ENCODE assay signal across 30 cellular contexts in the genomic region with DNA sequence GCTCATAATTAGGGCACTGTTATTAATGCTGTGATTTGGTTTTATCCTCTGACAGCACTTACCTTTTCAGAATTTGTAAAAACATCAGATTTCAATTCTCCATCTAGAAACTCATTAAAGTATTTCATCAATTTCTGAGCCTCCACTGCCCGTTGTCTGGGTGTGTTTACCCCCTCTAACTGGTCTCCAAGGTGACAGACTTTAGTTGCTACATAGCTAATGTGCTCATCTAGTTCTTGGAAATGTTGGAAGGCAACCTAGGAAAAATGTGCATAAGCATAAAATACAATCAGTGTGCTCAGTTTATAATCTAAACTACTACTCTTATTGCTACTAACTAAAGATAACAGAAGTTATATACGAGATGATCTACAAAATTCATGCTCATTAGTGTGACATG. TPM values are rescaled to one million over a fixed set of nuclear protein-coding genes. Genes with fewer than 3 reads are reported as not detected.
A peak's percentile ranks its signal among the peaks of the same experiment; 100 is the strongest.
DNase-seq lines count a peak whose midpoint lies in the region; ATAC-seq, FAIRE-seq and TF ChIP-seq lines count a peak whose summit lies in the region.
"Had no signal": no experiment of that assay in that cellular context is flagged by ENCODE, and none has a peak within 500 bp of the region (broad histone marks: within the 10 kb centered on the region; RNA-seq: fewer than 3 reads in every experiment).

No MANE protein-coding gene starts in this region.

- H3K4ac ChIP-seq in mesendoderm (ENCODE audit: low read depth, low read length), result no peak overlapping the region

- H3K79me2 ChIP-seq in astrocyte (ENCODE audit: insufficient read depth, low read length) (peaks cover 27% of the 10 kb centered on the region), mesendoderm (ENCODE audit: control insufficient read depth, insufficient read depth, low read length) (no peaks in the 10 kb centered on the region)

- intact Hi-C loops in CD4-positive, alpha-beta T cell (cut with DNase I, micrococcal nuclease), result no loop called here

- H3K23ac ChIP-seq in mesendoderm (ENCODE audit: low read length), result no peak overlapping the region

- H3K56ac ChIP-seq in mesendoderm (ENCODE audit: low read length), result no peak overlapping the region

- H3K36me3 ChIP-seq in astrocyte (ENCODE audit: insufficient read depth, low read length) (no peaks in the 10 kb centered on the region), mesendoderm (ENCODE audit: control insufficient read depth, insufficient read depth, low read length) (no peaks in the 10 kb centered on the region)

- H2BK15ac ChIP-seq in mesendoderm (replicated peaks; ENCODE audit: low read depth), result no peak overlapping the region

- TF ChIP-seq CTCF in astrocyte (IDR thresholded peaks at IDR 0.05; ENCODE audit: insufficient read depth, low read depth, low read length) (no peak), fibroblast of mammary gland (conservative IDR thresholded peaks at IDR 0.05; ENCODE audit: control insufficient read depth, insufficient read depth, low read depth, low read length) (no peak)
- TF ChIP-seq CTCF in CD4-positive, alpha-beta T cell (IDR thresholded peaks at IDR 0.05), result no peak

- no peak overlapping the region for H3K4me2 ChIP-seq in astrocyte (ENCODE audit: low read length)
- H3K4me2 ChIP-seq in mesendoderm (ENCODE audit: low read length), result no peak overlapping the region
- H3K4me2 ChIP-seq: SK-N-SH had no signal

- no peaks in the 10 kb centered on the region for H3K4me1 Mint-ChIP-seq in astrocyte (ENCODE audit: low read depth, unreplicated experiment)
- H3K4me1 Mint-ChIP-seq in CD4-positive, alpha-beta T cell (ENCODE audit: low read depth), result peaks cover 5% of the 10 kb centered on the region
- H3K4me1 Mint-ChIP-seq in natural killer cell treated with Interleukin-12 subunit alpha and Interleukin-12 subunit beta and Interleukin-15 and Interleukin-18, amount 100 ng/mL, for 72 hours (ENCODE audit: low read depth in 2 of 2), result no peaks in the 10 kb centered on the region
- H3K4me1 Mint-ChIP-seq: activated CD4-positive, alpha-beta memory T cell treated with anti-CD3 and anti-CD28 coated beads, Interleukin-2, amount 10 ng/mL, durations not matched to agents 7 days and 5 days; activated naive CD4-positive, alpha-beta T cell treated with anti-CD3 and anti-CD28 coated beads, Interleukin-2, amount 50 U/mL, for 24 hours; naive thymus-derived CD4-positive, alpha-beta T cell; stimulated activated naive CD8-positive, alpha-beta T cell treated with anti-CD3 and anti-CD28 coated beads, Interleukin-15, amount 100 ng/mL, for 72 hours had no signal

- H3K36me3 Mint-ChIP-seq in astrocyte (ENCODE audit: low read depth, unreplicated experiment), result no peaks in the 10 kb centered on the region
- H3K36me3 Mint-ChIP-seq in CD4-positive, alpha-beta T cell (ENCODE audit: low read depth), result peaks cover 73% of the 10 kb centered on the region
- no peaks in the 10 kb centered on the region for H3K36me3 Mint-ChIP-seq in natural killer cell treated with Interleukin-12 subunit alpha and Interleukin-12 subunit beta and Interleukin-15 and Interleukin-18, amount 100 ng/mL, for 72 hours
- H3K36me3 Mint-ChIP-seq: activated naive CD4-positive, alpha-beta T cell treated with anti-CD3 and anti-CD28 coated beads, Interleukin-2, amount 50 U/mL, for 24 hours had no signal

- H2AK5ac ChIP-seq in mesendoderm (ENCODE audit: low read length), result no peak overlapping the region

- no peak for ATAC-seq in CD4-positive, alpha-beta T cell (ENCODE audit: poor library complexity)
- ATAC-seq in natural killer cell treated with Interleukin-12 subunit alpha and Interleukin-12 subunit beta and Interleukin-15 and Interleukin-18, amount 100 ng/mL, for 72 hours, result no peak
- ATAC-seq: HepG2; naive thymus-derived CD4-positive, alpha-beta T cell; stimulated activated naive CD8-positive, alpha-beta T cell treated with anti-CD3 and anti-CD28 coated beads, Interleukin-15, amount 100 ng/mL, for 72 hours; T-helper 17 cell had no signal

- H3K27me3 Mint-ChIP-seq in astrocyte (ENCODE audit: low read depth, unreplicated experiment), result no peaks in the 10 kb centered on the region
- no peaks in the 10 kb centered on the region for H3K27me3 Mint-ChIP-seq in CD4-positive, alpha-beta T cell
- H3K27me3 Mint-ChIP-seq in natural killer cell treated with Interleukin-12 subunit alpha and Interleukin-12 subunit beta and Interleukin-15 and Interleukin-18, amount 100 ng/mL, for 72 hours, result no peaks in the 10 kb centered on the region
- H3K27me3 Mint-ChIP-seq: activated CD4-positive, alpha-beta memory T cell treated with anti-CD3 and anti-CD28 coated beads, Interleukin-2, amount 10 ng/mL, durations not matched to agents 7 days and 5 days; activated naive CD4-positive, alpha-beta T cell treated with anti-CD3 and anti-CD28 coated beads, Interleukin-2, amount 50 U/mL, for 24 hours; naive thymus-derived CD4-positive, alpha-beta T cell; stimulated activated naive CD8-positive, alpha-beta T cell treated with anti-CD3 and anti-CD28 coated beads, Interleukin-15, amount 100 ng/mL, for 72 hours; T-helper 17 cell had no signal

- H3K9me3 ChIP-seq in astrocyte (ENCODE audit: insufficient read depth, low read depth, low read length), result no peaks in the 10 kb centered on the region
- no peaks in the 10 kb centered on the region for H3K9me3 ChIP-seq in CD4-positive, alpha-beta T cell (ENCODE audit: control insufficient read depth, low read length)
- H3K9me3 ChIP-seq: left ventricle myocardium inferior, SK-N-SH, tibial artery had no signal

- no CpG with 5 or more reads among the region's 2 CpGs for whole genome bisulfite sequencing in mesendoderm (ENCODE audit: extremely low coverage, insufficient coverage, low lambda C conversion rate)

- H3K9me3 Mint-ChIP-seq in astrocyte (ENCODE audit: unreplicated experiment), result no peaks in the 10 kb centered on the region
- H3K9me3 Mint-ChIP-seq in CD4-positive, alpha-beta T cell, result no peaks in the 10 kb centered on the region
- no peaks in the 10 kb centered on the region for H3K9me3 Mint-ChIP-seq in natural killer cell treated with Interleukin-12 subunit alpha and Interleukin-12 subunit beta and Interleukin-15 and Interleukin-18, amount 100 ng/mL, for 72 hours
- H3K9me3 Mint-ChIP-seq: activated CD4-positive, alpha-beta memory T cell treated with anti-CD3 and anti-CD28 coated beads, Interleukin-2, amount 10 ng/mL, durations not matched to agents 7 days and 5 days; activated naive CD4-positive, alpha-beta T cell treated with anti-CD3 and anti-CD28 coated beads, Interleukin-2, amount 50 U/mL, for 24 hours; naive thymus-derived CD4-positive, alpha-beta T cell; stimulated activated naive CD8-positive, alpha-beta T cell treated with anti-CD3 and anti-CD28 coated beads, Interleukin-15, amount 100 ng/mL, for 72 hours had no signal

- H3K27me3 ChIP-seq in astrocyte (ENCODE audit: insufficient read depth, low read length) (no peaks in the 10 kb centered on the region), mesendoderm (ENCODE audit: insufficient read depth, low read length, poor library complexity) (no peaks in the 10 kb centered on the region)
- no peaks in the 10 kb centered on the region for H3K27me3 ChIP-seq in CD4-positive, alpha-beta T cell (ENCODE audit: control insufficient read depth, insufficient read depth, low read length)
- H3K27me3 ChIP-seq: tibial artery had no signal

- H3K27ac ChIP-seq in astrocyte (ENCODE audit: low read depth, low read length), result no peak overlapping the region
- H3K27ac ChIP-seq in mesendoderm (ENCODE audit: low read depth, low read length), result no peak overlapping the region
- no peak overlapping the region for H3K27ac ChIP-seq in CD4-positive, alpha-beta T cell (ENCODE audit: low read depth, low read length)
- H3K27ac ChIP-seq: epithelial cell of prostate, left ventricle myocardium inferior, tibial artery had no signal

- H2AFZ ChIP-seq in astrocyte (ENCODE audit: low read depth, low read length), result no peak overlapping the region

- peak; percentile 11 for DNase-seq in GM03348 (ENCODE audit: low spot score)
- DNase-seq in astrocyte (ENCODE audit: low read depth), result peak; percentile 27
- DNase-seq in fibroblast of mammary gland (ENCODE audit: low read depth), result peak; percentile 17
- DNase-seq in renal cortical epithelial cell (ENCODE audit: low read depth), result peak; percentile 26
- DNase-seq in NCI-H69 (lab: John Stamatoyannopoulos, UW), result no peak
- no peak for DNase-seq in mesendoderm
- DNase-seq in CD4-positive, alpha-beta T cell, result no peak
- no peak for DNase-seq in natural killer cell treated with Interleukin-12 subunit alpha and Interleukin-12 subunit beta and Interleukin-15 and Interleukin-18, amount 100 ng/mL, for 72 hours (ENCODE audit: low spot score)
- DNase-seq: activated CD4-positive, alpha-beta memory T cell treated with anti-CD3 and anti-CD28 coated beads, Interleukin-2, amount 10 ng/mL, durations not matched to agents 7 days and 5 days; activated CD4-positive, alpha-beta T cell treated with anti-CD3 and anti-CD28 coated beads for 1 hour; activated CD8-positive, alpha-beta memory T cell treated with anti-CD3 and anti-CD28 coated beads, Interleukin-2, amount 50 U/mL, for 48 hours; aorta; cerebellar nuclear complex; GOT3; hypothalamus; left ventricle myocardium inferior; midbrain; naive thymus-derived CD4-positive, alpha-beta T cell; NCI-H510A; occipital lobe; SK-N-SH; stimulated activated CD8-positive, alpha-beta memory T cell treated with anti-CD3 and anti-CD28 coated beads, Interleukin-4, amount 100 ng/mL, for 48 hours; stimulated activated naive CD8-positive, alpha-beta T cell treated with anti-CD3 and anti-CD28 coated beads, Interleukin-15, amount 100 ng/mL, for 72 hours; T-helper 17 cell; tibial artery had no signal

- H3K4me3 ChIP-seq in astrocyte (ENCODE audit: insufficient read depth, low read depth, low read length) (no peak overlapping the region), fibroblast of mammary gland (ENCODE audit: control insufficient read depth, low read depth, low read length) (no peak overlapping the region), mesendoderm (ENCODE audit: low read length) (no peak overlapping the region)
- H3K4me3 ChIP-seq: left ventricle myocardium inferior, skin epidermis, tibial artery had no signal

- no peak overlapping the region for H4K5ac ChIP-seq in mesendoderm (ENCODE audit: low read length)

- H3K4me1 ChIP-seq in astrocyte (ENCODE audit: insufficient read depth, low read length) (no peaks in the 10 kb centered on the region), mesendoderm (ENCODE audit: control insufficient read depth, low read depth, low read length) (no peaks in the 10 kb centered on the region)
- H3K4me1 ChIP-seq: left ventricle myocardium inferior, tibial artery had no signal

- no peaks in the 10 kb centered on the region for H3K79me1 ChIP-seq in mesendoderm (ENCODE audit: low read length)

- POLR2A ChIA-PET in CD4-positive, alpha-beta T cell (lab: Charles Lee), result interaction anchor here (1.0 to 1.1 kb wide), 2 partner anchors 24 to 25 kb away, joined by 3 to 5 read pairs; partner anchors contain the start of genes AP5M1 and EXOC5

- H3K9ac ChIP-seq in astrocyte (ENCODE audit: low read length) (no peak overlapping the region), mesendoderm (ENCODE audit: low read length) (no peak overlapping the region)
- H3K9ac ChIP-seq: SK-N-SH had no signal

- H3K4me3 Mint-ChIP-seq in astrocyte (ENCODE audit: unreplicated experiment), result no peak overlapping the region
- no peak overlapping the region for H3K4me3 Mint-ChIP-seq in CD4-positive, alpha-beta T cell
- no peak overlapping the region for H3K4me3 Mint-ChIP-seq in natural killer cell treated with Interleukin-12 subunit alpha and Interleukin-12 subunit beta and Interleukin-15 and Interleukin-18, amount 100 ng/mL, for 72 hours
- H3K4me3 Mint-ChIP-seq: activated CD4-positive, alpha-beta memory T cell treated with anti-CD3 and anti-CD28 coated beads, Interleukin-2, amount 10 ng/mL, durations not matched to agents 7 days and 5 days; activated naive CD4-positive, alpha-beta T cell treated with anti-CD3 and anti-CD28 coated beads, Interleukin-2, amount 50 U/mL, for 24 hours; naive thymus-derived CD4-positive, alpha-beta T cell; stimulated activated naive CD8-positive, alpha-beta T cell treated with anti-CD3 and anti-CD28 coated beads, Interleukin-15, amount 100 ng/mL, for 72 hours; T-helper 17 cell had no signal

- CTCF ChIA-PET in CD4-positive, alpha-beta T cell (lab: Charles Lee), result no interaction called here

- no peak overlapping the region for H2BK120ac ChIP-seq in mesendoderm (ENCODE audit: low read depth, low read length)

- no peak for FAIRE-seq in astrocyte (lab: Jason Lieb, UNC)
- FAIRE-seq: GM12891, HepG2 had no signal

- H2BK5ac ChIP-seq in mesendoderm (ENCODE audit: low read length), result no peak overlapping the region

- no peak overlapping the region for H4K8ac ChIP-seq in mesendoderm (ENCODE audit: low read depth, low read length)

- peak overlapping the region; percentile 66 for H3K27ac Mint-ChIP-seq in astrocyte (ENCODE audit: unreplicated experiment)
- no peak overlapping the region for H3K27ac Mint-ChIP-seq in CD4-positive, alpha-beta T cell
- no peak overlapping the region for H3K27ac Mint-ChIP-seq in natural killer cell treated with Interleukin-12 subunit alpha and Interleukin-12 subunit beta and Interleukin-15 and Interleukin-18, amount 100 ng/mL, for 72 hours
- H3K27ac Mint-ChIP-seq: activated CD4-positive, alpha-beta memory T cell treated with anti-CD3 and anti-CD28 coated beads, Interleukin-2, amount 10 ng/mL, durations not matched to agents 7 days and 5 days; activated naive CD4-positive, alpha-beta T cell treated with anti-CD3 and anti-CD28 coated beads, Interleukin-2, amount 50 U/mL, for 24 hours; naive thymus-derived CD4-positive, alpha-beta T cell; stimulated activated naive CD8-positive, alpha-beta T cell treated with anti-CD3 and anti-CD28 coated beads, Interleukin-15, amount 100 ng/mL, for 72 hours; T-helper 17 cell had no signal

- H3K18ac ChIP-seq in mesendoderm (ENCODE audit: low read length), result no peak overlapping the region

- H4K20me1 ChIP-seq in astrocyte (ENCODE audit: insufficient read depth, low read length), result peaks cover 4% of the 10 kb centered on the region

RNA-seq across cellular contexts. Expression of gene EXOC5, which starts 24.6 kb away (rescaled TPM):
- total RNA-seq in astrocyte, result 77.4 and 94.2 TPM in 2 replicates
- 74.8 and 83.0 TPM in 2 replicates for total RNA-seq in renal cortical epithelial cell
- 48.2 TPM for polyA plus RNA-seq in mesendoderm (2013, experiment 1 of 2)
- 46.6 TPM for polyA plus RNA-seq in mesendoderm (2013, experiment 2 of 2)
- 10 to 100 TPM; 17.1 to 18.1 TPM for total RNA-seq in CD4-positive, alpha-beta T cell
- total RNA-seq in natural killer cell treated with Interleukin-12 subunit alpha and Interleukin-12 subunit beta and Interleukin-15 and Interleukin-18, amount 100 ng/mL, for 72 hours, result 10 to 100 TPM; 67.6 to 77.4 TPM

RNA-seq across cellular contexts. Expression of gene AP5M1, which starts 24.7 kb away (rescaled TPM):
- total RNA-seq in astrocyte (51.1 and 61.1 TPM in 2 replicates), renal cortical epithelial cell (33.5 and 73.5 TPM in 2 replicates)
- polyA plus RNA-seq in mesendoderm (2013, experiment 1 of 2), result 30.4 TPM
- polyA plus RNA-seq in mesendoderm (2013, experiment 2 of 2), result 29.4 TPM
- total RNA-seq in CD4-positive, alpha-beta T cell, result 10 to 100 TPM; 39.2 to 40.4 TPM
- 10 to 100 TPM; 27.3 to 50.9 TPM for total RNA-seq in natural killer cell treated with Interleukin-12 subunit alpha and Interleukin-12 subunit beta and Interleukin-15 and Interleukin-18, amount 100 ng/mL, for 72 hours

Comparison
In these comparisons a context has a peak if more than half of its experiments do, and no peak if none do; other contexts are left out.
1. DNase-seq: peak in GM03348 (single experiment), astrocyte (single experiment), fibroblast of mammary gland (single experiment) and renal cortical epithelial cell (single experiment); none in NCI-H69 (single experiment), mesendoderm (single experiment), CD4-positive, alpha-beta T cell (0 of 10) and natural killer cell treated with Interleukin-12 subunit alpha and Interleukin-12 subunit beta and Interleukin-15 and Interleukin-18, amount 100 ng/mL, for 72 hours (single experiment).